Comparison of ENCODE assay signal across 17 cellular contexts in genomic region chr5:6899215-6899614, GRCh38.
DNase-seq lines count a peak whose midpoint lies in the region; ATAC-seq and TF ChIP-seq lines count a peak whose summit lies in the region.
"Had no signal": no experiment of that assay in that cellular context is flagged by ENCODE, and none has a peak within 500 bp of the region (broad histone marks: within the 10 kb centered on the region; RNA-seq: fewer than 3 reads in every experiment).

No MANE protein-coding gene starts in this region.

- H3K4me3 ChIP-seq in mucosa of descending colon: no peak overlapping the region
- H3K4me3 ChIP-seq in CD8-positive, alpha-beta memory T cell (ENCODE audit: low read length): no peak overlapping the region
- H3K4me3 ChIP-seq: lung, prostate gland had no signal

- no peak overlapping the region for H3K4me3 Mint-ChIP-seq in CD8-positive, alpha-beta memory T cell
- H3K4me3 Mint-ChIP-seq: natural killer cell; stimulated activated naive CD8-positive, alpha-beta T cell treated with anti-CD3 and anti-CD28 coated beads, Interleukin-15, Interleukin-2, amounts not matched to agents 100 ng/mL and 50 ng/mL, for 24 hours had no signal

- intact Hi-C loops in mucosa of descending colon (cut with DNase I, micrococcal nuclease): no loop called here

- H3K9me3 ChIP-seq in mucosa of descending colon: no peaks in the 10 kb centered on the region
- no peaks in the 10 kb centered on the region for H3K9me3 ChIP-seq in CD8-positive, alpha-beta memory T cell (ENCODE audit: low read length)
- H3K9me3 ChIP-seq: prostate gland had no signal

- no peak overlapping the region for H3K27ac Mint-ChIP-seq in CD8-positive, alpha-beta memory T cell
- H3K27ac Mint-ChIP-seq: natural killer cell; stimulated activated naive CD8-positive, alpha-beta T cell treated with anti-CD3 and anti-CD28 coated beads, Interleukin-15, Interleukin-2, amounts not matched to agents 100 ng/mL and 50 ng/mL, for 24 hours had no signal

- peaks cover 3% of the 10 kb centered on the region for H3K4me1 ChIP-seq in mucosa of descending colon (ENCODE audit: low read depth)
- H3K4me1 ChIP-seq in CD8-positive, alpha-beta memory T cell (ENCODE audit: insufficient read depth, low read length): no peaks in the 10 kb centered on the region
- H3K4me1 ChIP-seq: foreskin keratinocyte, prostate gland had no signal

- H3K9me3 Mint-ChIP-seq in CD8-positive, alpha-beta memory T cell: peaks cover 0 to 5% (median 0%) of the 10 kb centered on the region in 5 donors
- H3K9me3 Mint-ChIP-seq: stimulated activated naive CD8-positive, alpha-beta T cell treated with anti-CD3 and anti-CD28 coated beads, Interleukin-15, Interleukin-2, amounts not matched to agents 100 ng/mL and 50 ng/mL, for 24 hours had no signal

- no peaks in the 10 kb centered on the region for H3K27me3 ChIP-seq in CD8-positive, alpha-beta memory T cell (ENCODE audit: insufficient read depth, low read length, poor library complexity, severe bottlenecking)
- H3K27me3 ChIP-seq: foreskin keratinocyte had no signal

- H3K27me3 Mint-ChIP-seq in CD8-positive, alpha-beta memory T cell: peaks cover 0 to 3% of the 10 kb centered on the region in 2 donors
- H3K27me3 Mint-ChIP-seq: stimulated activated naive CD8-positive, alpha-beta T cell treated with anti-CD3 and anti-CD28 coated beads, Interleukin-15, Interleukin-2, amounts not matched to agents 100 ng/mL and 50 ng/mL, for 24 hours had no signal

- TF ChIP-seq CTCF in VCaP (conservative IDR thresholded peaks at IDR 0.05) (no peak), mucosa of descending colon (IDR thresholded peaks at IDR 0.05) (no peak)

- DNase-seq in AG08395 (ENCODE audit: low spot score) (peak; percentile 44), DMS53 treated with DMSO at 0.1 percent for 48 hours (lab: John Stamatoyannopoulos, UW; ENCODE audit: unreplicated experiment) (peak; percentile 55), mucosa of descending colon (peak in 1 of 3 donors; percentile 14), anterior cingulate cortex (lab: John Stamatoyannopoulos, UW) (no peak), HT-29 (ENCODE audit: low spot score) (no peak)
- DNase-seq in CD8-positive, alpha-beta memory T cell: no peak
- DNase-seq in stimulated activated CD8-positive, alpha-beta memory T cell treated with anti-CD3 and anti-CD28 coated beads, Interleukin-4, amount 100 ng/mL, for 48 hours: no peak
- DNase-seq: activated CD4-positive, alpha-beta T cell treated with anti-CD3 and anti-CD28 coated beads for 1 hour; activated gamma-delta T cell; foreskin keratinocyte; natural killer cell; NCI-H2107; SIG-M5 had no signal

- no peaks in the 10 kb centered on the region for H3K36me3 ChIP-seq in mucosa of descending colon (ENCODE audit: low read depth)
- H3K36me3 ChIP-seq in CD8-positive, alpha-beta memory T cell (ENCODE audit: insufficient read depth, low read length): no peaks in the 10 kb centered on the region
- H3K36me3 ChIP-seq: prostate gland had no signal

- H3K36me3 Mint-ChIP-seq in CD8-positive, alpha-beta memory T cell: no peaks in the 10 kb centered on the region
- H3K36me3 Mint-ChIP-seq: natural killer cell had no signal

- POLR2A ChIA-PET in CD8-positive, alpha-beta memory T cell (lab: Charles Lee): no interaction called here

- ATAC-seq in mucosa of descending colon: peak; percentile 46
- ATAC-seq: foreskin keratinocyte, natural killer cell had no signal

- CTCF ChIA-PET in CD8-positive, alpha-beta memory T cell (lab: Charles Lee): no interaction called here

- H3K4me1 Mint-ChIP-seq in CD8-positive, alpha-beta memory T cell: no peaks in the 10 kb centered on the region
- H3K4me1 Mint-ChIP-seq: natural killer cell had no signal

- peak overlapping the region; percentile 94 for H3K27ac ChIP-seq in VCaP
- no peak overlapping the region for H3K27ac ChIP-seq in CD8-positive, alpha-beta memory T cell (ENCODE audit: low read depth, low read length)
- H3K27ac ChIP-seq: foreskin keratinocyte, prostate gland had no signal

Comparison
In these comparisons a context has a peak if more than half of its experiments do, and no peak if none do; other contexts are left out.
1. DNase-seq: peak in AG08395 (single experiment) and DMS53 treated with DMSO at 0.1 percent for 48 hours (single experiment); none in CD8-positive, alpha-beta memory T cell (0 of 5), stimulated activated CD8-positive, alpha-beta memory T cell treated with anti-CD3 and anti-CD28 coated beads, Interleukin-4, amount 100 ng/mL, for 48 hours (single experiment), anterior cingulate cortex (0 of 58) and HT-29 (single experiment).